Comparison of ENCODE assay signal across 8 cellular contexts in the genomic region with DNA sequence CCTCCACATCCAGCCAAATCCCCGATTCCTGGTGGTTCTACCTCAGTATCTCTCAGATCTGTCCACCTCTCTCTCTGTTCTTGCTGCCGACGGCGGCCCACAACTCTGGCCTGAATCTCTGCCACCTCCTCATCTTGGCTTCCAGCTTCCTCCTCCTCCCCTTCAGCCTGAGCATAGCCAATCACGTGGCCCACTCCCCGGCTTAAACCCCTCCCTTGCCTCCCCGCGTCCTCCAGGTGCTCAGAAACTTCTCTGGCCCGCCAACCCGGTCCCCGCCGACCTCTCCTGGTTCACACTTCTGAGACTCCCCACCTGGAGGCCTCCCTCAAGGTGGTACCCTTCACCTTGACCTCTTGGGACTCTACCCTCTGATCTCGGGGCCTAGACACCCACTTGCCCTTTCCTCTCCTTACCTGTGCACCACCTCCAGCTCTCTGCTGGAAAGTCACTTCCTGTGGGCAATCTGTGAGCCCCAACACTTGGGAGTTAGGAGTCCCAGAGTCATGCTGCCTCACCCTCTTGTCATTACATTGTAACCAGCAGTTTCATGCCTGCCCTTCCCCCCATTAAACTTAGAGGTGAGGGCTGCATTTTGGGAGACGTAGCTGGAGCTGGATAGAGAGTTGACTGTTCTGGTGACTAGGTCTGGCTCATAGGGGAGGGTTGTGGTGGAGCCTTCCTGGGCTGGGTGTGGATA. TPM values are rescaled to one million over a fixed set of nuclear protein-coding genes. Genes with fewer than 3 reads are reported as not detected.
DNase-seq lines count a peak whose midpoint lies in the region; ATAC-seq, FAIRE-seq and TF ChIP-seq lines count a peak whose summit lies in the region.

No MANE protein-coding gene starts in this region.

- no peaks in the 10 kb centered on the region for H3K9me3 ChIP-seq in CD8-positive, alpha-beta T cell (ENCODE audit: low read length)
- no peaks in the 10 kb centered on the region for H3K9me3 ChIP-seq in WERI-Rb-1 (ENCODE audit: severe bottlenecking)
- no peaks in the 10 kb centered on the region for H3K9me3 ChIP-seq in keratinocyte (ENCODE audit: control insufficient read depth, low read depth, low read length)

- H3K4me2 ChIP-seq in keratinocyte (ENCODE audit: control insufficient read depth, extremely low read depth, insufficient read depth, low read depth, low read length): peak overlapping the region; percentile 85

- H3K36me3 Mint-ChIP-seq in CD8-positive, alpha-beta T cell: peaks cover 8% of the 10 kb centered on the region

- H3K27ac Mint-ChIP-seq in CD8-positive, alpha-beta T cell: peak overlapping the region; percentile 99

- H3K9me3 Mint-ChIP-seq in CD8-positive, alpha-beta T cell: no peaks in the 10 kb centered on the region

- no peaks in the 10 kb centered on the region for H3K36me3 ChIP-seq in CD8-positive, alpha-beta T cell (ENCODE audit: insufficient read depth, low read length)
- H3K36me3 ChIP-seq in WERI-Rb-1: 0 out of 2 replicates have a peak, but pooled peaks cover 3% of the 10 kb centered on the region
- peaks cover 2% of the 10 kb centered on the region for H3K36me3 ChIP-seq in bronchial epithelial cell (ENCODE audit: control insufficient read depth, insufficient read depth, low read length)
- peaks cover 1 to 11% of the 10 kb centered on the region in 2 experiments for H3K36me3 ChIP-seq in keratinocyte (ENCODE audit: control insufficient read depth in 2 of 2, extremely low read depth in 1 of 2, insufficient read depth in 2 of 2, low read length in 2 of 2)

- peaks cover 43% of the 10 kb centered on the region for H3K4me1 ChIP-seq in CD8-positive, alpha-beta T cell (ENCODE audit: insufficient read depth, low read length)
- peaks cover 32% of the 10 kb centered on the region for H3K4me1 ChIP-seq in keratinocyte (ENCODE audit: control insufficient read depth, extremely low read depth, insufficient read depth, low read length)

- peak; percentile 40 for ATAC-seq in CD8-positive, alpha-beta T cell
- peak; percentile 26 for ATAC-seq in GM21528 (IDR thresholded peaks at IDR 0.05; ENCODE audit: low FRiP score, unreplicated experiment)

- no peaks in the 10 kb centered on the region for H3K27me3 Mint-ChIP-seq in CD8-positive, alpha-beta T cell (ENCODE audit: low read depth)

- H3K9ac ChIP-seq in keratinocyte (ENCODE audit: control insufficient read depth, extremely low read depth, insufficient read depth, low read length): peak overlapping the region; percentile 99

- no peaks in the 10 kb centered on the region for H3K27me3 ChIP-seq in CD8-positive, alpha-beta T cell (ENCODE audit: insufficient read depth, low read length)
- H3K27me3 ChIP-seq in WERI-Rb-1 (ENCODE audit: insufficient read depth, low read depth, severe bottlenecking) (no peaks in the 10 kb centered on the region), bronchial epithelial cell (ENCODE audit: control insufficient read depth, insufficient read depth, low read length) (no peaks in the 10 kb centered on the region), keratinocyte (ENCODE audit: control insufficient read depth, extremely low read depth, insufficient read depth, low read length) (no peaks in the 10 kb centered on the region)

- H3K4me1 Mint-ChIP-seq in CD8-positive, alpha-beta T cell (ENCODE audit: low read depth): peaks cover 58% of the 10 kb centered on the region

- DNase-seq in CD8-positive, alpha-beta T cell: peak; percentile 42 to 82 (median 69)
- DNase-seq in NAMALWA (ENCODE audit: low spot score) (peak; percentile 93), WERI-Rb-1 (peak; percentile 92), bronchial epithelial cell (ENCODE audit: low read depth) (peak; percentile 97), keratinocyte (ENCODE audit: low read depth, low spot score) (peak; percentile 93), NCI-H1694 (lab: John Stamatoyannopoulos, UW) (no peak)
- DNase-seq in stimulated activated CD4-positive, alpha-beta T cell treated with anti-CD3 and anti-CD28 coated beads, Interleukin-1b, Interleukin-23, amount 100 ng/mL, for 1 hour (ENCODE audit: low read depth in 2 of 2): peak; percentile 43 to 46

- intact Hi-C loops in CD8-positive, alpha-beta T cell (cut with DNase I, micrococcal nuclease): loop anchor here (1.0 to 10.0 kb wide), 4 partner anchors 18 to 410 kb away; partner anchors contain the start of genes DYNC2I2 (in 2 of the 2), GOLGA2 (in 1 of the 2), KYAT1 (in 1 of the 2) and LRRC8A (in 1 of the 2)

- peak overlapping the region; percentile 61 for H2AFZ ChIP-seq in keratinocyte (ENCODE audit: control insufficient read depth, low read length)

- no peak for TF ChIP-seq CTCF in CD8-positive, alpha-beta T cell (IDR thresholded peaks at IDR 0.05)
- TF ChIP-seq CTCF in WERI-Rb-1 (IDR thresholded peaks at IDR 0.05; ENCODE audit: low read depth, low read length): no peak
- TF ChIP-seq CTCF in bronchial epithelial cell (IDR thresholded peaks at IDR 0.05; ENCODE audit: insufficient read depth, low read length, severe bottlenecking): no peak
- no peak for TF ChIP-seq CTCF in keratinocyte (optimal IDR thresholded peaks at IDR 0.05 in 1 of 3, IDR thresholded peaks at IDR 0.05 in 1 of 3, conservative IDR thresholded peaks at IDR 0.05 in 1 of 3; ENCODE audit: extremely low read depth in 1 of 3, insufficient read depth in 2 of 3, low read length in 3 of 3)

- peak overlapping the region; percentile 90 for H3K4me3 Mint-ChIP-seq in CD8-positive, alpha-beta T cell

- no peaks in the 10 kb centered on the region for H3K9me1 ChIP-seq in keratinocyte (ENCODE audit: control insufficient read depth, extremely low read depth, insufficient read depth, low read length)

- peak overlapping the region; percentile 72 for H3K4me3 ChIP-seq in CD8-positive, alpha-beta T cell (ENCODE audit: low read depth, low read length)
- H3K4me3 ChIP-seq in WERI-Rb-1 (ENCODE audit: low read depth, low read length) (peak overlapping the region; percentile 67), bronchial epithelial cell (ENCODE audit: low read depth, low read length) (peak overlapping the region; percentile 73), keratinocyte (ENCODE audit: control insufficient read depth in 2 of 3, extremely low read depth in 1 of 3, insufficient read depth in 2 of 3, low read depth in 1 of 3, low read length in 3 of 3) (peak overlapping the region; percentile 64 to 98 (median 78))

- no peaks in the 10 kb centered on the region for H4K20me1 ChIP-seq in keratinocyte (ENCODE audit: control insufficient read depth, extremely low read depth, insufficient read depth, low read length)

- POLR2A ChIA-PET in CD8-positive, alpha-beta T cell (lab: Charles Lee): interaction anchor here (0.6 to 1.9 kb wide), 5 partner anchors 9 to 134 kb away, joined by 4 to 7 read pairs (median 4); partner anchors contain the start of gene ENDOG

- CTCF ChIA-PET in CD8-positive, alpha-beta T cell (lab: Charles Lee): interaction anchor here (0.7 to 1.7 kb wide), 5 partner anchors 9 to 134 kb away, joined by 3 to 5 read pairs (median 5); partner anchors contain the start of genes ENDOG and PKN3

- H3K79me2 ChIP-seq in keratinocyte (ENCODE audit: control insufficient read depth, insufficient read depth, low read length): peaks cover 49% of the 10 kb centered on the region

- dilution Hi-C loops in keratinocyte (cut with MboI; ENCODE audit: extremely low pct_ligation_motif_present, low sequenced_read_pairs): no loop called here

- FAIRE-seq in bronchial epithelial cell (lab: Jason Lieb, UNC) (no peak), keratinocyte (lab: Jason Lieb, UNC) (peak; percentile 74)

- H3K27ac ChIP-seq in CD8-positive, alpha-beta T cell (ENCODE audit: low read depth, low read length): peak overlapping the region; percentile 69
- H3K27ac ChIP-seq in WERI-Rb-1: peak overlapping the region; percentile 92
- H3K27ac ChIP-seq in keratinocyte (ENCODE audit: control insufficient read depth, insufficient read depth, low read length): peak overlapping the region; percentile 99

RNA-seq across cellular contexts. Expression of gene SET, which starts 4.5 kb away (rescaled TPM):
- 100 to 1,000 TPM; 243 to 260 TPM for total RNA-seq in CD8-positive, alpha-beta T cell
- total RNA-seq in bronchial epithelial cell: 717 and 775 TPM in 2 replicates
- polyA plus RNA-seq in keratinocyte: 126 to 267 TPM (median 198 TPM) in 3 replicates
- polyA plus RNA-seq in keratinocyte (2011; ENCODE audit: low read depth): 1,011 TPM
- polyA plus RNA-seq in keratinocyte (2011; cell fraction: cytosol; rRNA removed): 169 and 241 TPM in 2 replicates
- 84.4 and 136 TPM in 2 replicates for polyA plus RNA-seq in keratinocyte (2011; cell fraction: nucleus; rRNA removed)
- polyA plus RNA-seq in keratinocyte (2012; ENCODE audit: low replicate concordance): 261 and 361 TPM in 2 replicates
- 28.7 to 165 TPM (median 80.3 TPM) in 3 replicates for polyA minus RNA-seq in keratinocyte
- 392 TPM for polyA minus RNA-seq in keratinocyte (2011; cell fraction: cytosol; rRNA and poly(A)+ RNA removed)
- 35.1 and 65.6 TPM in 2 replicates for polyA minus RNA-seq in keratinocyte (2011; cell fraction: nucleus; rRNA and poly(A)+ RNA removed)

RNA-seq across cellular contexts. Expression of gene PKN3, which starts 17.8 kb away (rescaled TPM):
- 1 to 10 TPM; 1.3 to 2.0 TPM for total RNA-seq in CD8-positive, alpha-beta T cell
- 1.5 and 2.1 TPM in 2 replicates for total RNA-seq in bronchial epithelial cell
- polyA plus RNA-seq in keratinocyte: 1.2 to 3.0 TPM (median 1.3 TPM) in 3 replicates
- 0.90 TPM for polyA plus RNA-seq in keratinocyte (2011; ENCODE audit: low read depth)
- 0.34 and 0.69 TPM in 2 replicates for polyA plus RNA-seq in keratinocyte (2011; cell fraction: cytosol; rRNA removed)
- polyA plus RNA-seq in keratinocyte (2011; cell fraction: nucleus; rRNA removed): 2.1 and 2.7 TPM in 2 replicates
- polyA plus RNA-seq in keratinocyte (2012; ENCODE audit: low replicate concordance): 0.55 and 2.3 TPM in 2 replicates
- 0.45 to 2.1 TPM (median 1.9 TPM) in 3 replicates for polyA minus RNA-seq in keratinocyte
- polyA minus RNA-seq in keratinocyte (2011; cell fraction: cytosol; rRNA and poly(A)+ RNA removed): 1.2 TPM
- 0.85 and 1.2 TPM in 2 replicates for polyA minus RNA-seq in keratinocyte (2011; cell fraction: nucleus; rRNA and poly(A)+ RNA removed)

RNA-seq across cellular contexts. Expression of gene DYNC2I2, which starts 27.8 kb away (rescaled TPM):
- 1 to 10 TPM; 3.7 to 3.9 TPM for total RNA-seq in CD8-positive, alpha-beta T cell
- total RNA-seq in bronchial epithelial cell: 27.4 and 33.7 TPM in 2 replicates
- 11.5 to 19.3 TPM (median 14.0 TPM) in 3 replicates for polyA plus RNA-seq in keratinocyte
- 5.9 TPM for polyA plus RNA-seq in keratinocyte (2011; ENCODE audit: low read depth)
- 5.6 and 14.1 TPM in 2 replicates for polyA plus RNA-seq in keratinocyte (2011; cell fraction: cytosol; rRNA removed)
- polyA plus RNA-seq in keratinocyte (2011; cell fraction: nucleus; rRNA removed): 13.9 and 18.4 TPM in 2 replicates
- 8.6 and 25.4 TPM in 2 replicates for polyA plus RNA-seq in keratinocyte (2012; ENCODE audit: low replicate concordance)
- 9.6 to 55.0 TPM (median 13.0 TPM) in 3 replicates for polyA minus RNA-seq in keratinocyte
- 27.4 TPM for polyA minus RNA-seq in keratinocyte (2011; cell fraction: cytosol; rRNA and poly(A)+ RNA removed)
- 10.7 and 12.0 TPM in 2 replicates for polyA minus RNA-seq in keratinocyte (2011; cell fraction: nucleus; rRNA and poly(A)+ RNA removed)

RNA-seq across cellular contexts. Expression of gene ZDHHC12, which starts 39.5 kb away (rescaled TPM):
- 10 to 100 TPM; 25.5 to 29.6 TPM for total RNA-seq in CD8-positive, alpha-beta T cell
- total RNA-seq in bronchial epithelial cell: 27.4 and 46.0 TPM in 2 replicates
- polyA plus RNA-seq in keratinocyte: 24.1 to 46.3 TPM (median 36.3 TPM) in 3 replicates
- polyA plus RNA-seq in keratinocyte (2011; ENCODE audit: low read depth): 2.1 TPM
- polyA plus RNA-seq in keratinocyte (2011; cell fraction: cytosol; rRNA removed): 29.4 and 83.5 TPM in 2 replicates
- polyA plus RNA-seq in keratinocyte (2011; cell fraction: nucleus; rRNA removed): 16.7 and 28.7 TPM in 2 replicates
- 27.7 and 56.3 TPM in 2 replicates for polyA plus RNA-seq in keratinocyte (2012; ENCODE audit: low replicate concordance)
- 18.9 to 31.7 TPM (median 25.7 TPM) in 3 replicates for polyA minus RNA-seq in keratinocyte
- polyA minus RNA-seq in keratinocyte (2011; cell fraction: cytosol; rRNA and poly(A)+ RNA removed): 59.5 TPM
- polyA minus RNA-seq in keratinocyte (2011; cell fraction: nucleus; rRNA and poly(A)+ RNA removed): 16.7 and 20.7 TPM in 2 replicates
